Comparison of ENCODE assay signal across 24 cellular contexts in genomic region chr7:109003742-109004141, GRCh38.
A peak's percentile ranks its signal among the peaks of the same experiment; 100 is the strongest.
DNase-seq lines count a peak whose midpoint lies in the region; ATAC-seq, FAIRE-seq and TF ChIP-seq lines count a peak whose summit lies in the region.
"Had no signal": no experiment of that assay in that cellular context is flagged by ENCODE, and none has a peak within 500 bp of the region (broad histone marks: within the 10 kb centered on the region; RNA-seq: fewer than 3 reads in every experiment).

No MANE protein-coding gene starts in this region.

- H3K27me3 ChIP-seq in bronchial epithelial cell (ENCODE audit: control insufficient read depth, insufficient read depth, low read length) (no peaks in the 10 kb centered on the region), kidney epithelial cell (ENCODE audit: control insufficient read depth, insufficient read depth, low read length) (no peaks in the 10 kb centered on the region), SJCRH30 (no peaks in the 10 kb centered on the region)
- H3K27me3 ChIP-seq: cardiac muscle cell, stomach, upper lobe of left lung had no signal

- H3K4me3 ChIP-seq in bronchial epithelial cell (ENCODE audit: low read depth, low read length) = no peak overlapping the region
- H3K4me3 ChIP-seq in kidney epithelial cell (ENCODE audit: low read depth, low read length) = no peak overlapping the region
- H3K4me3 ChIP-seq in SJCRH30 = no peak overlapping the region
- H3K4me3 ChIP-seq: cardiac muscle cell, GM12878, skin epidermis, stomach, upper lobe of left lung had no signal

- no peak for FAIRE-seq in bronchial epithelial cell (lab: Jason Lieb, UNC)
- FAIRE-seq: A204.1, GM12878, H54 had no signal

- no peak overlapping the region for H3K27ac ChIP-seq in SJCRH30
- H3K27ac ChIP-seq: cardiac muscle cell, skin epidermis, stomach, upper lobe of left lung had no signal

- no peaks in the 10 kb centered on the region for H3K4me1 ChIP-seq in SJCRH30
- H3K4me1 ChIP-seq: stomach, upper lobe of left lung had no signal

- no peak for ATAC-seq in GM18519 (IDR thresholded peaks at IDR 0.05; ENCODE audit: low FRiP score, unreplicated experiment)
- ATAC-seq in GM19023 (IDR thresholded peaks at IDR 0.05; ENCODE audit: unreplicated experiment) = no peak
- ATAC-seq: GM12878, natural killer cell had no signal

- no peaks in the 10 kb centered on the region for H3K9me3 ChIP-seq in SJCRH30 (replicated peaks)
- H3K9me3 ChIP-seq: stomach, upper lobe of left lung had no signal

- peak; percentile 7 for DNase-seq in NCI-H510A treated with DMSO at 0.1 percent for 48 hours (lab: John Stamatoyannopoulos, UW)
- DNase-seq in NCI-H510A (lab: John Stamatoyannopoulos, UW) = no peak
- DNase-seq in bronchial epithelial cell (ENCODE audit: low read depth) = peak; percentile 70
- peak; percentile 2 for DNase-seq in kidney epithelial cell (ENCODE audit: low read depth)
- DNase-seq in NAMALWA (ENCODE audit: low spot score) = no peak
- DNase-seq in SJCRH30 = no peak
- DNase-seq: activated CD4-positive, alpha-beta T cell treated with anti-CD3 and anti-CD28 coated beads, Interleukin-2, amount 50 U/mL, for 1 hour; activated CD8-positive, alpha-beta memory T cell treated with anti-CD3 and anti-CD28 coated beads, Interleukin-2, amount 50 U/mL, for 4 hours; C1 segment of cervical spinal cord; dermis blood vessel endothelial cell; natural killer cell; NCI-H2029; NCI-H446 treated with DMSO at 0.1 percent for 48 hours; Right ventricle myocardium superior; stimulated activated CD4-positive, alpha-beta T cell treated with anti-CD3 and anti-CD28 coated beads, Interleukin-4, amount 100 ng/mL, for 1 hour; stomach had no signal

- no peak for TF ChIP-seq CTCF in bronchial epithelial cell (IDR thresholded peaks at IDR 0.05; ENCODE audit: insufficient read depth, low read length, severe bottlenecking)
- TF ChIP-seq CTCF in kidney epithelial cell (IDR thresholded peaks at IDR 0.05; ENCODE audit: insufficient read depth, low read length, poor library complexity, severe bottlenecking) = no peak

- H3K36me3 ChIP-seq in bronchial epithelial cell (ENCODE audit: control insufficient read depth, insufficient read depth, low read length) (no peaks in the 10 kb centered on the region), kidney epithelial cell (ENCODE audit: control insufficient read depth, insufficient read depth, low read length) (no peaks in the 10 kb centered on the region), SJCRH30 (no peaks in the 10 kb centered on the region)
- H3K36me3 ChIP-seq: cardiac muscle cell, stomach, upper lobe of left lung had no signal

Comparison
In these comparisons a context has a peak if more than half of its experiments do, and no peak if none do; other contexts are left out.
1. DNase-seq: peak in NCI-H510A treated with DMSO at 0.1 percent for 48 hours (single experiment), bronchial epithelial cell (single experiment) and kidney epithelial cell (single experiment); none in NCI-H510A (single experiment), NAMALWA (single experiment) and SJCRH30 (0 of 2).